10 cellular contexts compared by ENCODE assay signal in the genomic region with DNA sequence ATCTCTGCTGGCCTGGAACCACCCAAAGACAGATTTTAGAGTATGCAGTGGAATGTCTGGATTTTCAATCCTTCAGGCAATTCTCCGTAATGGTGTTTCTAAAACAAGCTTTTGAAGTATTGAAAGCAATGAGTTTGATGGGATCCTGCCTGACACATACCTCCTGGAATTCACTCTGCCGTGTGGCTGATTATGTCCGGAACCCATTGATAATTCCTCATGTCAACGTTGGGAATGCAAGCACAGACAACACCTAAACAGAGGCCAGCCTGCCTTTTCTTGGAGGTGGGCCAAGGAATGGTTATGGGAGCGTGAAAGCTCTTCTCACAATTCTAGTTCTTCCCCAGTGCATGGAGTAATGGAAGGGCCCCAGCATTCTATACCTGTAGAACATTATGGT.
DNase-seq lines count a peak whose midpoint lies in the region; ATAC-seq, FAIRE-seq and TF ChIP-seq lines count a peak whose summit lies in the region.
"Had no signal": no experiment of that assay in that cellular context is flagged by ENCODE, and none has a peak within 500 bp of the region (broad histone marks: within the 10 kb centered on the region; RNA-seq: fewer than 3 reads in every experiment).

No MANE protein-coding gene starts in this region.

- peaks cover 67% of the 10 kb centered on the region for H3K4me1 Mint-ChIP-seq in activated CD4-positive, alpha-beta T cell treated with anti-CD3 and anti-CD28 coated beads, Interleukin-2, amount 10 ng/mL, durations not matched to agents 7 days and 5 days

- H3K27ac ChIP-seq in hepatocyte (no peak overlapping the region), upper lobe of left lung (no peak overlapping the region)

- 45% methylated on average over 5 of the region's 5 CpGs for WGBS in hepatocyte (ENCODE audit: low lambda C conversion rate, missing lambda C conversion rate)
- 70 to 71% methylated on average over 5 of the region's 5 CpGs for WGBS in upper lobe of left lung, 2 donors

- H3K36me3 Mint-ChIP-seq in activated CD4-positive, alpha-beta T cell treated with anti-CD3 and anti-CD28 coated beads, Interleukin-2, amount 10 ng/mL, durations not matched to agents 7 days and 5 days (ENCODE audit: low read depth), result no peaks in the 10 kb centered on the region

- peaks cover 8% of the 10 kb centered on the region for H3K9me3 Mint-ChIP-seq in activated CD4-positive, alpha-beta T cell treated with anti-CD3 and anti-CD28 coated beads, Interleukin-2, amount 10 ng/mL, durations not matched to agents 7 days and 5 days

- TF ChIP-seq EP300 in upper lobe of left lung (IDR thresholded peaks at IDR 0.05), result no peak

- no peak overlapping the region for H3K4me3 Mint-ChIP-seq in activated CD4-positive, alpha-beta T cell treated with anti-CD3 and anti-CD28 coated beads, Interleukin-2, amount 10 ng/mL, durations not matched to agents 7 days and 5 days
- H3K4me3 Mint-ChIP-seq: activated T-helper 1 cell treated with anti-CD3 and anti-CD28 coated beads, Interleukin-12 subunit alpha, Interleukin-12 subunit beta, Interleukin-2, Interleukin-4 antibody, amounts not matched to agents 30 ng/mL and 10 ng/mL and 1 ng/mL, durations not matched to agents 14 hours and 24 hours and 36 hours had no signal

- no peaks in the 10 kb centered on the region for H4K20me1 ChIP-seq in hepatocyte (ENCODE audit: insufficient read depth, poor library complexity, severe bottlenecking)

- no peak for TF ChIP-seq CTCF in AG09309 (IDR thresholded peaks at IDR 0.05; ENCODE audit: control insufficient read depth, insufficient read depth, low read depth, low read length, missing control alignments)
- TF ChIP-seq CTCF in hepatocyte (IDR thresholded peaks at IDR 0.05; ENCODE audit: poor library complexity), result no peak
- TF ChIP-seq CTCF in upper lobe of left lung (IDR thresholded peaks at IDR 0.05), result no peak

- peak; percentile 49 for DNase-seq in AG09309 (ENCODE audit: low read depth)
- DNase-seq in GM18507 (ENCODE audit: extremely low spot score, insufficient read length, low read depth), result no peak
- DNase-seq in SW480 (ENCODE audit: low spot score), result peak; percentile 56
- peak; percentile 25 for DNase-seq in hepatocyte (ENCODE audit: low spot score)
- no peak for DNase-seq in upper lobe of left lung
- DNase-seq in activated CD4-positive, alpha-beta T cell treated with anti-CD3 and anti-CD28 coated beads, Interleukin-2, amount 10 ng/mL, durations not matched to agents 7 days and 5 days, result no peak
- DNase-seq in NOMO-1 treated with DMSO at 0.1 percent for 48 hours (lab: John Stamatoyannopoulos, UW; ENCODE audit: unreplicated experiment), result no peak
- DNase-seq: esophagus squamous epithelium had no signal

- no peak overlapping the region for H3K4me2 ChIP-seq in hepatocyte

- POLR2A ChIA-PET in activated CD4-positive, alpha-beta T cell treated with anti-CD3 and anti-CD28 coated beads, Interleukin-2, amount 10 ng/mL, durations not matched to agents 7 days and 5 days (lab: Charles Lee), result no interaction called here

- no peak for ATAC-seq in upper lobe of left lung (ENCODE audit: low FRiP score in 2 of 2)
- no peak for ATAC-seq in HG02981 (IDR thresholded peaks at IDR 0.05; ENCODE audit: unreplicated experiment)

- peaks cover 7% of the 10 kb centered on the region for H3K4me1 ChIP-seq in hepatocyte (ENCODE audit: insufficient read depth)
- peaks cover 6 to 14% (median 8%) of the 10 kb centered on the region in 4 donors for H3K4me1 ChIP-seq in upper lobe of left lung

- CTCF ChIA-PET in activated CD4-positive, alpha-beta T cell treated with anti-CD3 and anti-CD28 coated beads, Interleukin-2, amount 10 ng/mL, durations not matched to agents 7 days and 5 days (lab: Charles Lee), result interaction anchor here (0.8 to 2.8 kb wide), 5 partner anchors 10 to 247 kb away, joined by 3 to 9 read pairs (median 3); a partner anchor contains a TSS

- no peak overlapping the region for H3K27ac Mint-ChIP-seq in activated CD4-positive, alpha-beta T cell treated with anti-CD3 and anti-CD28 coated beads, Interleukin-2, amount 10 ng/mL, durations not matched to agents 7 days and 5 days
- H3K27ac Mint-ChIP-seq: activated T-helper 1 cell treated with anti-CD3 and anti-CD28 coated beads, Interleukin-12 subunit alpha, Interleukin-12 subunit beta, Interleukin-2, Interleukin-4 antibody, amounts not matched to agents 30 ng/mL and 10 ng/mL and 1 ng/mL, durations not matched to agents 14 hours and 24 hours and 36 hours had no signal

- no peak for TF ChIP-seq POLR2A in upper lobe of left lung (IDR thresholded peaks at IDR 0.05)

- H3K4me3 ChIP-seq in AG09309 (ENCODE audit: control insufficient read depth, low read depth, low read length), result no peak overlapping the region
- H3K4me3 ChIP-seq in hepatocyte, result no peak overlapping the region
- no peak overlapping the region for H3K4me3 ChIP-seq in upper lobe of left lung
- H3K4me3 ChIP-seq: esophagus squamous epithelium had no signal

- H3K27me3 ChIP-seq in hepatocyte (no peaks in the 10 kb centered on the region), upper lobe of left lung (no peaks in the 10 kb centered on the region)

- H2AFZ ChIP-seq in hepatocyte, result no peak overlapping the region

- FAIRE-seq in GM18507 (lab: Jason Lieb, UNC), result peak; percentile 5

- no peaks in the 10 kb centered on the region for H3K79me2 ChIP-seq in hepatocyte

- H3K9me2 ChIP-seq in hepatocyte (replicated peaks; ENCODE audit: insufficient read depth), result no peaks in the 10 kb centered on the region

- no peaks in the 10 kb centered on the region for H3K27me3 Mint-ChIP-seq in activated CD4-positive, alpha-beta T cell treated with anti-CD3 and anti-CD28 coated beads, Interleukin-2, amount 10 ng/mL, durations not matched to agents 7 days and 5 days

- H3K9me3 ChIP-seq in hepatocyte (ENCODE audit: low read depth) (no peaks in the 10 kb centered on the region), upper lobe of left lung (no peaks in the 10 kb centered on the region)
- H3K9me3 ChIP-seq: esophagus squamous epithelium had no signal

- H3K36me3 ChIP-seq in hepatocyte (replicated peaks; ENCODE audit: insufficient read depth, low read depth) (no peaks in the 10 kb centered on the region), upper lobe of left lung (no peaks in the 10 kb centered on the region)
- H3K36me3 ChIP-seq: esophagus squamous epithelium had no signal

Comparison
In these comparisons a context has a peak if more than half of its experiments do, and no peak if none do; other contexts are left out.
1. DNase-seq: peak in AG09309 (single experiment), SW480 (single experiment) and hepatocyte (single experiment); none in GM18507 (single experiment), upper lobe of left lung (0 of 2), activated CD4-positive, alpha-beta T cell treated with anti-CD3 and anti-CD28 coated beads, Interleukin-2, amount 10 ng/mL, durations not matched to agents 7 days and 5 days (single experiment) and NOMO-1 treated with DMSO at 0.1 percent for 48 hours (single experiment).